Comparison of ENCODE assay signal across 23 cellular contexts in the genomic region with DNA sequence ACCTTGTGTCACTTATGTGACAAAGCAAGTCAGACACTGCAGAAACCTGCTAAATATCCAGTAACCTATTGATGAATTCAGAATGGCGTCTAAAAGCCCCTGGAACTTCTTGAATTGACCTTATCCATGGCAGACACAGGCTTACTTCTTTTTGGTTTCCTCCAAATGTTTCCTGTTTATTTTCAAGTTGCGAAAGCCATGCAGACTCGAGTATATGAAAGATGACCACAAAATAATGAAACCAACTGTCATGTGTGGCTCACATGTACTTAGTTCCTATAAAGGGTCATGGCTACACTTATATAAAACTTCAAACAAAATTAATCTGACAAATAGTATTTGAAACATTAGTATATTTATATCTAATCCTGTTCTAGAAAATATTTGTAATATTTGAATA.
DNase-seq lines count a peak whose midpoint lies in the region; ATAC-seq and TF ChIP-seq lines count a peak whose summit lies in the region.
"Had no signal": no experiment of that assay in that cellular context is flagged by ENCODE, and none has a peak within 500 bp of the region (broad histone marks: within the 10 kb centered on the region; RNA-seq: fewer than 3 reads in every experiment).

No MANE protein-coding gene starts in this region.

- CTCF ChIA-PET in SK-N-SH (lab: Yijun Ruan, JAX), result no interaction called here

- in situ Hi-C loops in GM23248 (cut with MboI), result no loop called here

- H3F3A ChIP-seq in GM23248 (ENCODE audit: insufficient read depth), result no peaks in the 10 kb centered on the region
- H3F3A ChIP-seq in SK-N-SH (replicated peaks; ENCODE audit: insufficient read depth), result no peaks in the 10 kb centered on the region

- H3K9ac ChIP-seq in GM23248, result no peak overlapping the region
- H3K9ac ChIP-seq in SK-N-SH, result no peak overlapping the region

- TF ChIP-seq CTCF in left ventricle myocardium inferior (IDR thresholded peaks at IDR 0.05; ENCODE audit: borderline replicate concordance) (no peak), left lung (IDR thresholded peaks at IDR 0.05) (no peak), SK-N-SH (IDR thresholded peaks at IDR 0.05) (no peak)

- POLR2A ChIA-PET in SK-N-SH (lab: Yijun Ruan, JAX), result no interaction called here

- H3K4me1 ChIP-seq in left ventricle myocardium inferior, result peaks cover 7% of the 10 kb centered on the region
- peaks cover 0 to 39% of the 10 kb centered on the region in 2 donors for H3K4me1 ChIP-seq in left lung
- no peaks in the 10 kb centered on the region for H3K4me1 ChIP-seq in GM23248 (ENCODE audit: insufficient read depth)
- peaks cover 5 to 7% of the 10 kb centered on the region in 2 experiments; a peak in 3 of 4 replicates for H3K4me1 ChIP-seq in SK-N-SH (ENCODE audit: control insufficient read depth in 1 of 2, insufficient read depth in 2 of 2, low read depth in 1 of 2, low read length in 1 of 2)
- H3K4me1 ChIP-seq: A549, ascending aorta had no signal

- H3K36me3 ChIP-seq in left ventricle myocardium inferior (no peaks in the 10 kb centered on the region), left lung (no peaks in the 10 kb centered on the region), GM23248 (ENCODE audit: low read depth) (no peaks in the 10 kb centered on the region), SK-N-SH (replicated peaks in 1 of 2; ENCODE audit: control insufficient read depth in 1 of 2, insufficient read depth in 2 of 2, low read length in 1 of 2) (no peaks in the 10 kb centered on the region)
- H3K36me3 ChIP-seq: ascending aorta, heart right ventricle, MG63, SJCRH30 had no signal

- H3K4me2 ChIP-seq in GM23248 (ENCODE audit: unreplicated experiment) (no peak overlapping the region), SK-N-SH (no peak overlapping the region)
- H3K4me2 ChIP-seq: A549 had no signal

- no peaks in the 10 kb centered on the region for H3K9me2 ChIP-seq in GM23248 (ENCODE audit: insufficient read depth)
- H3K9me2 ChIP-seq in SK-N-SH, result no peaks in the 10 kb centered on the region

- H2AFZ ChIP-seq in GM23248 (no peak overlapping the region), SK-N-SH (ENCODE audit: low read depth) (no peak overlapping the region)

- H4K20me1 ChIP-seq in GM23248 (ENCODE audit: insufficient read depth), result no peaks in the 10 kb centered on the region
- no peaks in the 10 kb centered on the region for H4K20me1 ChIP-seq in SK-N-SH (ENCODE audit: insufficient read depth)

- DNase-seq in Right ventricle myocardium inferior (ENCODE audit: missing footprints), result no peak
- no peak for DNase-seq in left ventricle myocardium inferior
- peak; percentile 80 for DNase-seq in SKM-1 treated with dmso at 0.1 percent for 144 hours (lab: John Stamatoyannopoulos, UW; ENCODE audit: unreplicated experiment)
- DNase-seq in left lung, result no peak
- no peak for DNase-seq in GM23248
- DNase-seq in SK-N-SH, result no peak
- DNase-seq in NK-92 (lab: John Stamatoyannopoulos, UW; ENCODE audit: unreplicated experiment), result no peak
- DNase-seq: activated CD4-positive, alpha-beta T cell treated with anti-CD3 and anti-CD28 coated beads for 36 hours; activated CD8-positive, alpha-beta memory T cell treated with anti-CD3 and anti-CD28 coated beads, Interleukin-2, amount 50 U/mL, for 48 hours; activated naive CD4-positive, alpha-beta T cell; effector memory CD8-positive, alpha-beta T cell; heart right ventricle; MG63; natural killer cell; NCI-H2029; NCI-H446 treated with DMSO at 0.1 percent for 48 hours; SJCRH30; stimulated activated CD4-positive, alpha-beta T cell treated with anti-CD3 and anti-CD28 coated beads, Interleukin-12 subunit alpha, Interleukin-12 subunit beta, amount 100 ng/mL, for 4 hours; T-helper 9 cell had no signal

- H3K4me3 ChIP-seq in left ventricle myocardium inferior, result no peak overlapping the region
- H3K4me3 ChIP-seq in left lung, result no peak overlapping the region
- H3K4me3 ChIP-seq in GM23248, result no peak overlapping the region
- no peak overlapping the region for H3K4me3 ChIP-seq in SK-N-SH (ENCODE audit: low read depth in 2 of 2, low read length in 1 of 2)
- H3K4me3 ChIP-seq: A549, ascending aorta, heart right ventricle, MG63, SJCRH30 had no signal

- H3K79me2 ChIP-seq in GM23248 (ENCODE audit: insufficient read depth) (no peaks in the 10 kb centered on the region), SK-N-SH (ENCODE audit: insufficient read depth) (no peaks in the 10 kb centered on the region)

- no peak overlapping the region for H3K27ac ChIP-seq in left ventricle myocardium inferior (replicated peaks)
- H3K27ac ChIP-seq in left lung, result peak overlapping the region; percentile 36 to 84
- no peak overlapping the region for H3K27ac ChIP-seq in GM23248
- H3K27ac ChIP-seq in SK-N-SH (ENCODE audit: low read depth in 2 of 2, low read length in 1 of 2), result no peak overlapping the region
- H3K27ac ChIP-seq: A549, ascending aorta, C4-2B, SJCRH30 had no signal

- no peaks in the 10 kb centered on the region for H3K9me3 ChIP-seq in left ventricle myocardium inferior (replicated peaks)
- H3K9me3 ChIP-seq in left lung, result no peaks in the 10 kb centered on the region
- H3K9me3 ChIP-seq in GM23248 (ENCODE audit: low read depth), result no peaks in the 10 kb centered on the region
- H3K9me3 ChIP-seq in SK-N-SH, result no peaks in the 10 kb centered on the region
- H3K9me3 ChIP-seq: A549, ascending aorta, heart right ventricle, MG63, SJCRH30 had no signal

- 62 to 74% methylated on average over 3 of the region's 3 CpGs for WGBS in GM23248 (ENCODE audit: low coverage in 1 of 2, low lambda C conversion rate in 2 of 2, missing lambda C conversion rate in 2 of 2), 2 experiments
- WGBS in SK-N-SH (ENCODE audit: low lambda C conversion rate), result 80% methylated on average over 3 of the region's 3 CpGs

- no peak for TF ChIP-seq RAD21 in SK-N-SH (IDR thresholded peaks at IDR 0.05; ENCODE audit: low read length)

- ATAC-seq in Right ventricle myocardium inferior (peak; percentile 28), left lung (no peak), HG02970 (IDR thresholded peaks at IDR 0.05; ENCODE audit: low FRiP score, unreplicated experiment) (no peak)
- ATAC-seq: A549; activated CD4-positive, alpha-beta T cell treated with anti-CD3 and anti-CD28 coated beads for 36 hours; effector memory CD8-positive, alpha-beta T cell; natural killer cell had no signal

- intact Hi-C loops in Right ventricle myocardium inferior (cut with DNase I), result no loop called here
- intact Hi-C loops in left ventricle myocardium inferior (cut with micrococcal nuclease), result no loop called here
- intact Hi-C loops in left lung (cut with DNase I), result no loop called here

- no peaks in the 10 kb centered on the region for H3K27me3 ChIP-seq in left ventricle myocardium inferior (ENCODE audit: low read depth)
- H3K27me3 ChIP-seq in left lung, result no peaks in the 10 kb centered on the region
- H3K27me3 ChIP-seq in GM23248 (replicated peaks; ENCODE audit: insufficient read depth), result no peaks in the 10 kb centered on the region
- no peaks in the 10 kb centered on the region for H3K27me3 ChIP-seq in SK-N-SH (ENCODE audit: insufficient read depth)
- H3K27me3 ChIP-seq: ascending aorta, heart right ventricle, MG63, SJCRH30 had no signal

- no peak for TF ChIP-seq EP300 in SK-N-SH (IDR thresholded peaks at IDR 0.05; ENCODE audit: borderline replicate concordance in 1 of 2, low read depth in 1 of 2, low read length in 1 of 2)

TF ChIP-seq in SK-N-SH, 30 proteins besides CTCF, POLR2A, EP300 and RAD21 (continues in another document):
- no peak for TF ChIP-seq YY1 (IDR thresholded peaks at IDR 0.05; ENCODE audit: low read depth)
- TF ChIP-seq, protein P1, sequence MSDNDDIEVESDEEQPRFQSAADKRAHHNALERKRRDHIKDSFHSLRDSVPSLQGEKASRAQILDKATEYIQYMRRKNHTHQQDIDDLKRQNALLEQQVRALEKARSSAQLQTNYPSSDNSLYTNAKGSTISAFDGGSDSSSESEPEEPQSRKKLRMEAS (IDR thresholded peaks at IDR 0.05; ENCODE audit: low read depth), result no peak
- TF ChIP-seq, protein P2, sequence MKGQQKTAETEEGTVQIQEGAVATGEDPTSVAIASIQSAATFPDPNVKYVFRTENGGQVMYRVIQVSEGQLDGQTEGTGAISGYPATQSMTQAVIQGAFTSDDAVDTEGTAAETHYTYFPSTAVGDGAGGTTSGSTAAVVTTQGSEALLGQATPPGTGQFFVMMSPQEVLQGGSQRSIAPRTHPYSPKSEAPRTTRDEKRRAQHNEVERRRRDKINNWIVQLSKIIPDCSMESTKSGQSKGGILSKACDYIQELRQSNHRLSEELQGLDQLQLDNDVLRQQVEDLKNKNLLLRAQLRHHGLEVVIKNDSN (IDR thresholded peaks at IDR 0.05; ENCODE audit: borderline replicate concordance, low read depth), result no peak
- no peak for TF ChIP-seq MEF2A (IDR thresholded peaks at IDR 0.05; ENCODE audit: borderline replicate concordance, low read depth)
- TF ChIP-seq ELF1 (IDR thresholded peaks at IDR 0.05), result no peak
- TF ChIP-seq EZH2phosphoT487 (IDR thresholded peaks at IDR 0.05; ENCODE audit: borderline replicate concordance, low read depth), result no peak
- TF ChIP-seq JUND (IDR thresholded peaks at IDR 0.05), result no peak
- no peak for TF ChIP-seq RXRA (IDR thresholded peaks at IDR 0.05; ENCODE audit: borderline replicate concordance, low read depth)
- TF ChIP-seq FOXM1 (IDR thresholded peaks at IDR 0.05; ENCODE audit: low read depth), result no peak
- TF ChIP-seq ZBTB33 (IDR thresholded peaks at IDR 0.05; ENCODE audit: borderline replicate concordance, low read depth), result no peak
- TF ChIP-seq SIN3A (IDR thresholded peaks at IDR 0.05; ENCODE audit: borderline replicate concordance, low read depth, low read length), result no peak
- no peak for TF ChIP-seq SMC3 (IDR thresholded peaks at IDR 0.05; ENCODE audit: low read depth, low read length)

Comparison
In these comparisons a context has a peak if more than half of its experiments do, and no peak if none do; other contexts are left out.
1. H3K27ac ChIP-seq: peak in left lung (2 of 2); none in left ventricle myocardium inferior (single experiment), GM23248 (single experiment) and SK-N-SH (0 of 2).